Comparison of ENCODE assay signal across 19 cellular contexts in the genomic region with DNA sequence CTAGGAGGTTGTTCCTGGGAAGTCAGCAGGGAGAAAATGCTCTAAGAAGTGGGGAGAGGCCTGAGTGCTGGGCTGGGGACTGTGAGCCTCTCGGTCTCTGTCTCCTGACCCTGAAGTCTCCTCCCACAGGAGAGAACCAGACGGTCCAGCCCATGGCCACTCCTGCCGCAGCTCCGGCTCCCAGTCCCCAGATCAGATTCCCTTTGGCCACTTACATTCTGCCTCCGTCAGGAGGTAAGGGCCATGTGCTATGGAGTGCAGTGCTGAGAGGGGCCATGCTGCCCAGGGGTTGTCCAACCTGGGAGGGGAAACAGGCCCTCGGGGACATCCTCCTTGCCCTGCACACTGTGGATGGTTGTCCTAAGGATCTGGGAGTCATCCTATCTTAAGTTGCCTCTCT. TPM values are rescaled to one million over a fixed set of nuclear protein-coding genes. Genes with fewer than 3 reads are reported as not detected.
DNase-seq lines count a peak whose midpoint lies in the region; TF ChIP-seq lines count a peak whose summit lies in the region.
"Had no signal": no experiment of that assay in that cellular context is flagged by ENCODE, and none has a peak within 500 bp of the region (broad histone marks: within the 10 kb centered on the region; RNA-seq: fewer than 3 reads in every experiment).

No MANE protein-coding gene starts in this region.

- H3K27ac Mint-ChIP-seq in MCF 10A (ENCODE audit: low read depth, unreplicated experiment): no peak overlapping the region
- H3K27ac Mint-ChIP-seq: CD4-positive, alpha-beta T cell had no signal

- POLR2A ChIA-PET in MCF 10A (lab: Yijun Ruan, JAX): interaction anchor here (0.9 kb wide), 1 partner anchor 43 kb away, joined by 3 read pairs; the partner anchor contains the start of gene ZNF862

- no peak for TF ChIP-seq CTCF in mammary epithelial cell (conservative IDR thresholded peaks at IDR 0.05 in 1 of 2, IDR thresholded peaks at IDR 0.05 in 1 of 2; ENCODE audit: extremely low read depth in 1 of 2, insufficient read depth in 1 of 2, low read depth in 1 of 2, low read length in 2 of 2)
- TF ChIP-seq CTCF in parathyroid adenoma (IDR thresholded peaks at IDR 0.05): no peak
- no peak for TF ChIP-seq CTCF in brain microvascular endothelial cell (IDR thresholded peaks at IDR 0.05; ENCODE audit: low read depth, low read length, missing control alignments)
- TF ChIP-seq CTCF in MCF 10A (IDR thresholded peaks at IDR 0.05; ENCODE audit: unreplicated experiment): no peak

- H3K4me2 ChIP-seq in mammary epithelial cell (ENCODE audit: insufficient read depth, low read depth, low read length): no peak overlapping the region
- no peak overlapping the region for H3K4me2 ChIP-seq in parathyroid adenoma (ENCODE audit: low read length)

- peaks cover 6% of the 10 kb centered on the region for H3K4me1 ChIP-seq in mammary epithelial cell (ENCODE audit: insufficient read depth, low read length)
- no peaks in the 10 kb centered on the region for H3K4me1 ChIP-seq in parathyroid adenoma

- no peak overlapping the region for H3K4me3 ChIP-seq in mammary epithelial cell (replicated peaks in 1 of 3; ENCODE audit: insufficient read depth in 1 of 3, low read depth in 2 of 3, low read length in 3 of 3)
- no peak overlapping the region for H3K4me3 ChIP-seq in parathyroid adenoma (ENCODE audit: low read depth, low read length)
- H3K4me3 ChIP-seq in brain microvascular endothelial cell (ENCODE audit: low read depth, low read length): no peak overlapping the region

- H3K36me3 Mint-ChIP-seq in MCF 10A (ENCODE audit: insufficient read depth, unreplicated experiment): no peaks in the 10 kb centered on the region

- peaks cover 10% of the 10 kb centered on the region for H3K4me1 Mint-ChIP-seq in MCF 10A (ENCODE audit: insufficient read depth, unreplicated experiment)

- WGBS in mammary epithelial cell (ENCODE audit: low coverage, missing lambda C conversion rate): 89% methylated on average over 6 of the region's 6 CpGs

- peak; percentile 67 to 91 for DNase-seq in T47D (ENCODE audit: low read depth in 1 of 2, low spot score in 1 of 2)
- DNase-seq in mammary epithelial cell: no peak
- peak; percentile 24 for DNase-seq in SK-N-DZ (ENCODE audit: low spot score)
- peak; percentile 39 for DNase-seq in iPS-NIHi7 (ENCODE audit: extremely low spot score)
- DNase-seq in brain microvascular endothelial cell: no peak
- DNase-seq in A172 (ENCODE audit: low spot score): no peak
- no peak for DNase-seq in MCF 10A (ENCODE audit: unreplicated experiment)
- DNase-seq: CD4-positive, alpha-beta T cell; DMS153; Karpas-422; MM.1S; NCI-H1092; NCI-H146; NCI-H2081; NCI-H510A treated with DMSO at 0.1 percent for 48 hours; NCI-H774; RPMI8226; SHP77 treated with DMSO at 0.1 percent for 48 hours had no signal

- H3K27ac ChIP-seq in mammary epithelial cell (ENCODE audit: insufficient read depth, low read depth, low read length) (no peak overlapping the region), parathyroid adenoma (no peak overlapping the region), brain microvascular endothelial cell (no peak overlapping the region)

- peaks cover 13% of the 10 kb centered on the region for H3K27me3 Mint-ChIP-seq in MCF 10A (ENCODE audit: insufficient read depth, unreplicated experiment)

- H3K9ac ChIP-seq in mammary epithelial cell (ENCODE audit: insufficient read depth, low read length) (no peak overlapping the region), parathyroid adenoma (no peak overlapping the region)

- no peaks in the 10 kb centered on the region for H4K20me1 ChIP-seq in mammary epithelial cell (ENCODE audit: insufficient read depth, low read length)

- H3K79me2 ChIP-seq in mammary epithelial cell (ENCODE audit: insufficient read depth, low read length) (no peaks in the 10 kb centered on the region), parathyroid adenoma (no peaks in the 10 kb centered on the region)

- dilution Hi-C loops in mammary epithelial cell (cut with HindIII; ENCODE audit: low sequenced_read_pairs): no loop called here

- H3K27me3 ChIP-seq in mammary epithelial cell (ENCODE audit: insufficient read depth, low read length): peaks cover 3% of the 10 kb centered on the region
- no peaks in the 10 kb centered on the region for H3K27me3 ChIP-seq in parathyroid adenoma (ENCODE audit: control insufficient read depth, insufficient read depth, low read length)
- peaks cover 21% of the 10 kb centered on the region for H3K27me3 ChIP-seq in brain microvascular endothelial cell (replicated peaks)

- BruUV-seq in mammary epithelial cell (replicated peaks; lab: Mats Ljungman, UMichigan) (no TSS peak), MCF 10A (replicated peaks; lab: Mats Ljungman, UMichigan) (no TSS peak)

- no peak overlapping the region for H3K4me3 Mint-ChIP-seq in MCF 10A (ENCODE audit: unreplicated experiment)
- H3K4me3 Mint-ChIP-seq: CD4-positive, alpha-beta T cell had no signal

- H2AFZ ChIP-seq in mammary epithelial cell (ENCODE audit: low read depth, low read length) (no peak overlapping the region), parathyroid adenoma (peak overlapping the region; percentile 59)

- H3K9me3 ChIP-seq in mammary epithelial cell (replicated peaks; ENCODE audit: insufficient read depth, low read length): no peaks in the 10 kb centered on the region
- H3K9me3 ChIP-seq in parathyroid adenoma (ENCODE audit: control insufficient read depth, low read length): no peaks in the 10 kb centered on the region

- in situ Hi-C loops in T47D (cut with HindIII; ENCODE audit: low pct_unique_long_range_greater_than_20kb, low sequenced_read_pairs): no loop called here
- in situ Hi-C loops in mammary epithelial cell (cut with MboI; ENCODE audit: low sequenced_read_pairs in 2 of 2): no loop called here
- in situ Hi-C loops in brain microvascular endothelial cell (cut with HindIII; ENCODE audit: low pct_ligation_motif_present, low sequenced_read_pairs): no loop called here

- H3K36me3 ChIP-seq in mammary epithelial cell (ENCODE audit: insufficient read depth, low read length) (no peaks in the 10 kb centered on the region), parathyroid adenoma (ENCODE audit: control insufficient read depth, insufficient read depth, low read length) (no peaks in the 10 kb centered on the region), brain microvascular endothelial cell (replicated peaks) (no peaks in the 10 kb centered on the region)

- intact Hi-C loops in mammary epithelial cell (cut with micrococcal nuclease): loop anchor here (2.0 kb wide), 1 partner anchor 132 kb away; no protein-coding TSS in a partner anchor
- intact Hi-C loops in MCF 10A (cut with micrococcal nuclease): no loop called here

- CTCF ChIA-PET in mammary epithelial cell (lab: Charles Lee; ENCODE audit: low non-redundant PET) (no interaction called here), MCF 10A (lab: Yijun Ruan, JAX) (interaction anchor here (0.6 to 1.3 kb wide), 6 partner anchors 10 to 1195 kb away, joined by 3 to 6 read pairs (median 4); no protein-coding TSS in a partner anchor)

- H3K9me3 Mint-ChIP-seq in MCF 10A (ENCODE audit: unreplicated experiment): no peaks in the 10 kb centered on the region
- H3K9me3 Mint-ChIP-seq: CD4-positive, alpha-beta T cell had no signal

RNA-seq across cellular contexts. Expression of gene ZNF467, which starts 21.3 kb away (rescaled TPM):
- total RNA-seq in mammary epithelial cell: 1 to 10 TPM in 1 of 2 donors, under 1 TPM in 1; 0.17 to 4.0 TPM
- polyA plus RNA-seq in mammary epithelial cell: 0.28 TPM
- polyA minus RNA-seq in mammary epithelial cell: not detected
- polyA plus RNA-seq in SK-N-DZ (2014; cell fraction: cytosol; rRNA removed): 1.1 and 1.6 TPM in 2 replicates
- polyA plus RNA-seq in SK-N-DZ (2014; cell fraction: nucleus; rRNA removed): 2.3 and 3.0 TPM in 2 replicates
- total RNA-seq in A172 (2014; rRNA removed; shearing (Covaris generic)): not detected in 2 replicates
- 3.2 and 3.7 TPM in 2 replicates for total RNA-seq in MCF 10A (2022)

RNA-seq across cellular contexts. Expression of gene ZNF862, which starts 43.5 kb away (rescaled TPM):
- total RNA-seq in mammary epithelial cell (10 to 100 TPM in 1 of 2 donors, 1 to 10 TPM in 1; 9.7 to 10.5 TPM), MCF 10A (2022) (17.4 and 22.2 TPM in 2 replicates)
- 4.6 TPM for polyA plus RNA-seq in mammary epithelial cell
- polyA minus RNA-seq in mammary epithelial cell: 1.2 TPM
- polyA plus RNA-seq in SK-N-DZ (2014; cell fraction: cytosol; rRNA removed): 2.1 and 6.1 TPM in 2 replicates
- 4.3 and 10.7 TPM in 2 replicates for polyA plus RNA-seq in SK-N-DZ (2014; cell fraction: nucleus; rRNA removed)
- 3.7 and 5.1 TPM in 2 replicates for total RNA-seq in A172 (2014; rRNA removed; shearing (Covaris generic))

Comparison
In these comparisons a context has a peak if more than half of its experiments do, and no peak if none do; other contexts are left out.
1. DNase-seq: peak in T47D (2 of 2), SK-N-DZ (single experiment) and iPS-NIHi7 (single experiment); none in mammary epithelial cell (single experiment), brain microvascular endothelial cell (single experiment), A172 (single experiment) and MCF 10A (single experiment).